ENCODE assay signal across 10 cellular contexts in the genomic region with DNA sequence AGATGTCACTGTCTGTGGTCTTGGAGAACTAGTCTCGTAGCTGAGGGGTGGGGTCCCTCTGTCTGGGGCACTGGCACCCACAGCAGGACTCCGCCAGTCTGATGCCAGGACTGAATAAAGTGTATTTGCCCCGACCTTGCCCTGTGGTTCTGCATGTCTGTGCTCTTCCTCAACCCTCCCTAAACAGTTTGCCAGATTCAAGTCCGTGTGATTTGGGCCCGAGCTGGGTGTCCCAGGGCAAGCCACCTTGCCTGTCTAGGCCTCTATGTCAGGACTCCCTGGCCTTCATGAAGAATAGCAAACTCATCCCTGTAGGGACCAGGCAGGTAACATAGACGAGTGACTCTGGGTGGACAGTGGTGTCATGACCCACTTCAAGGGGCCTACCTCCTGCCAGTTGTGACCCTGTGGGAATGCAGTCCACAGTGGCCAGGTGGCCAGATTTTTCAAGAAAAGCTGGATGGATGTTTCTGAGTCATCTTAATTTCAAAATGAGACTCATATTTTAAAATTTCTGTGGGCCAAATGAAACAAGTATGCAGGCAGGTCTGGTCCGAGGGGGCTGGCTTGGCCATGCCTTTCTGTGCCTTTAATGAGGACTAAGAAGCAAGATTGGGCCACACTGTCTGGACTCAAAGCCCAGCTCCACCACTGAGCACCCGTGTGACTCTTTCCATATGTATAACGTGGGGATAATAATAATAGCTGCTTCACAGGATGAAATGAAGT. TPM values are rescaled to one million over a fixed set of nuclear protein-coding genes. Genes with fewer than 3 reads are reported as not detected.
A peak's percentile ranks its signal among the peaks of the same experiment; 100 is the strongest.
DNase-seq lines count a peak whose midpoint lies in the region; ATAC-seq and TF ChIP-seq lines count a peak whose summit lies in the region.
"Had no signal": no experiment of that assay in that cellular context is flagged by ENCODE, and none has a peak within 500 bp of the region (broad histone marks: within the 10 kb centered on the region; RNA-seq: fewer than 3 reads in every experiment).

No MANE protein-coding gene starts in this region.

- H3K4me3 ChIP-seq in adrenal gland (peak overlapping the region in 1 of 4 donors; percentile 83), lung (no peak overlapping the region), gastrocnemius medialis (no peak overlapping the region)

- ATAC-seq in lung (ENCODE audit: insufficient read depth, low FRiP score) (no peak), gastrocnemius medialis (no peak), HG02623 (IDR thresholded peaks at IDR 0.05; ENCODE audit: unreplicated experiment) (no peak)

- H3K27ac ChIP-seq in 22Rv1, result peak overlapping the region; percentile 39
- peak overlapping the region in 4 of 5 donors; percentile 5 to 94 (median 70) for H3K27ac ChIP-seq in adrenal gland
- peak overlapping the region; percentile 5 to 12 for H3K27ac ChIP-seq in lung (ENCODE audit: low read depth in 1 of 2, low read length in 1 of 2)
- no peak overlapping the region for H3K27ac ChIP-seq in gastrocnemius medialis

- DNase-seq in G401 (ENCODE audit: low spot score) (peak; percentile 33), adrenal gland (peak in 4 of 7 donors; percentile 21 to 63 (median 46)), lung (ENCODE audit: low spot score) (no peak), gastrocnemius medialis (no peak), dedifferentiated amniotic fluid mesenchymal stem cell (ENCODE audit: extremely low spot score) (no peak), GF-D8 (lab: John Stamatoyannopoulos, UW) (no peak)
- DNase-seq: foreskin melanocyte, NCI-H524 treated with DMSO at 0.1 percent for 48 hours had no signal

- no peak for TF ChIP-seq POLR2A in adrenal gland (IDR thresholded peaks at IDR 0.05)
- TF ChIP-seq POLR2A in gastrocnemius medialis (IDR thresholded peaks at IDR 0.05), result no peak

- H3K9me3 ChIP-seq in adrenal gland (replicated peaks in 1 of 3), result no peaks in the 10 kb centered on the region
- H3K9me3 ChIP-seq in lung (ENCODE audit: control insufficient read depth in 2 of 2, insufficient read depth in 1 of 2, low read length in 1 of 2), result no peaks in the 10 kb centered on the region
- no peaks in the 10 kb centered on the region for H3K9me3 ChIP-seq in gastrocnemius medialis

- H3K36me3 ChIP-seq in adrenal gland (replicated peaks in 1 of 2) (no peaks in the 10 kb centered on the region), lung (ENCODE audit: control insufficient read depth in 2 of 2, insufficient read depth in 2 of 2, low read length in 2 of 2) (no peaks in the 10 kb centered on the region), gastrocnemius medialis (no peaks in the 10 kb centered on the region)

- peaks cover 20 to 34% of the 10 kb centered on the region in 2 donors for H3K4me1 ChIP-seq in adrenal gland (replicated peaks in 1 of 2)
- H3K4me1 ChIP-seq in lung (ENCODE audit: control insufficient read depth in 2 of 2, insufficient read depth in 2 of 2, low read length in 2 of 2), result peaks cover 0 to 6% of the 10 kb centered on the region in 2 donors
- peaks cover 5% of the 10 kb centered on the region in 2 donors for H3K4me1 ChIP-seq in gastrocnemius medialis

- TF ChIP-seq CTCF in 22Rv1 (IDR thresholded peaks at IDR 0.05) (no peak), adrenal gland (IDR thresholded peaks at IDR 0.05) (no peak), lung (IDR thresholded peaks at IDR 0.05; ENCODE audit: control extremely low read depth, extremely low read depth) (no peak), gastrocnemius medialis (IDR thresholded peaks at IDR 0.05 in 4 of 5, conservative IDR thresholded peaks at IDR 0.05 in 1 of 5) (no peak)

- in situ Hi-C loops in G401 (cut with HindIII; ENCODE audit: low sequenced_read_pairs) (no loop called here), gastrocnemius medialis (cut with MboI; ENCODE audit: low sequenced_read_pairs in 4 of 4) (no loop called here)

- H3K27me3 ChIP-seq in adrenal gland, result no peaks in the 10 kb centered on the region
- no peaks in the 10 kb centered on the region for H3K27me3 ChIP-seq in lung (ENCODE audit: control insufficient read depth, insufficient read depth)
- H3K27me3 ChIP-seq in gastrocnemius medialis, result peaks cover 0 to 7% (median 2%) of the 10 kb centered on the region in 3 donors

- intact Hi-C loops in adrenal gland (cut with DNase I) (no loop called here), gastrocnemius medialis (cut with DNase I; ENCODE audit: low total_unique reads) (loop anchor here (5.0 to 10.0 kb wide), 2 partner anchors 121 to 796 kb away; no protein-coding TSS in a partner anchor)

- WGBS in adrenal gland, 4 donors, result 37 to 63% (median 41%) methylated on average over 6 to 9 of the region's 9 CpGs
- 60 to 63% methylated on average over 9 of the region's 9 CpGs for WGBS in lung, 2 donors

RNA-seq across cellular contexts. Expression of gene SOX12, which starts 3.4 kb away (rescaled TPM):
- 9.6 and 12.4 TPM in 2 replicates for total RNA-seq in G401 (2014; rRNA removed; shearing (Covaris generic))
- 10 to 100 TPM in 6 of 8 donors, 1 to 10 TPM in 2; 8.8 to 38.8 (median 13.9) TPM for total RNA-seq in adrenal gland
- polyA plus RNA-seq in adrenal gland, result 10 to 100 TPM in 1 of 3 donors, 1 to 10 TPM in 2; 2.0 to 12.8 (median 5.4) TPM
- total RNA-seq in lung, result 10 to 100 TPM in 1 of 2 donors, 1 to 10 TPM in 1; 6.8 to 15.9 TPM
- polyA plus RNA-seq in lung, result 1 to 10 TPM; 2.7 to 4.1 TPM
- total RNA-seq in gastrocnemius medialis, result 1 to 10 TPM in 1 of 4 donors, under 1 TPM in 3; 0.15 to 1.4 (median 0.65) TPM

RNA-seq across cellular contexts. Expression of gene NRSN2, which starts 18.2 kb away (rescaled TPM):
- 65.9 and 70.0 TPM in 2 replicates for total RNA-seq in G401 (2014; rRNA removed; shearing (Covaris generic))
- 100 to 1,000 TPM in 2 of 8 donors, 10 to 100 TPM in 6; 45.5 to 146 (median 82.1) TPM for total RNA-seq in adrenal gland
- 100 to 1,000 TPM in 2 of 3 donors, 10 to 100 TPM in 1; 70.0 to 263 (median 249) TPM for polyA plus RNA-seq in adrenal gland
- total RNA-seq in lung, result 10 to 100 TPM; 15.3 to 43.7 TPM
- polyA plus RNA-seq in lung, result 10 to 100 TPM; 22.5 to 34.7 TPM
- total RNA-seq in gastrocnemius medialis, result 1 to 10 TPM; 1.3 to 4.7 (median 2.2) TPM

RNA-seq across cellular contexts. Expression of gene ZCCHC3, which starts 31.4 kb away (rescaled TPM):
- 74.3 and 75.1 TPM in 2 replicates for total RNA-seq in G401 (2014; rRNA removed; shearing (Covaris generic))
- total RNA-seq in adrenal gland (10 to 100 TPM; 14.5 to 21.8 (median 17.3) TPM), lung (10 to 100 TPM; 15.3 to 27.8 TPM), gastrocnemius medialis (1 to 10 TPM; 6.7 to 9.4 (median 7.9) TPM)
- polyA plus RNA-seq in adrenal gland (10 to 100 TPM; 11.1 to 11.5 (median 11.5) TPM), lung (10 to 100 TPM; 10.4 to 12.0 TPM)

RNA-seq across cellular contexts. Expression of gene C20orf96, which starts 38.2 kb away (rescaled TPM):
- 1.0 and 4.5 TPM in 2 replicates for total RNA-seq in G401 (2014; rRNA removed; shearing (Covaris generic))
- total RNA-seq in adrenal gland (10 to 100 TPM in 1 of 8 donors, 1 to 10 TPM in 7; 2.7 to 20.2 (median 6.3) TPM), lung (10 to 100 TPM; 14.4 to 22.4 TPM), gastrocnemius medialis (1 to 10 TPM in 1 of 4 donors, under 1 TPM in 2, not detected in 1; 0.19 to 1.5 (median 0.58) TPM)
- polyA plus RNA-seq in adrenal gland (10 to 100 TPM in 1 of 3 donors, 1 to 10 TPM in 2; 5.3 to 13.7 (median 7.6) TPM), lung (1 to 10 TPM; 5.2 to 6.6 TPM)

RNA-seq across cellular contexts. Expression of gene TRIB3, which starts 51.8 kb away (rescaled TPM):
- total RNA-seq in G401 (2014; rRNA removed; shearing (Covaris generic)), result 12.9 and 15.6 TPM in 2 replicates
- total RNA-seq in adrenal gland, result 10 to 100 TPM in 4 of 8 donors, 1 to 10 TPM in 4; 6.4 to 39.7 (median 11.0) TPM
- polyA plus RNA-seq in adrenal gland, result 10 to 100 TPM in 1 of 3 donors, 1 to 10 TPM in 2; 4.3 to 10.8 (median 5.3) TPM
- 10 to 100 TPM in 1 of 2 donors, 1 to 10 TPM in 1; 7.6 to 39.4 TPM for total RNA-seq in lung
- 10 to 100 TPM; 29.9 to 36.5 TPM for polyA plus RNA-seq in lung
- 1 to 10 TPM in 2 of 4 donors, under 1 TPM in 1, not detected in 1; 0.58 to 3.0 (median 2.4) TPM for total RNA-seq in gastrocnemius medialis

Comparison
In these comparisons a context has a peak if more than half of its experiments do, and no peak if none do; other contexts are left out.
1. H3K27ac ChIP-seq: peak in 22Rv1 (single experiment), adrenal gland (4 of 5) and lung (2 of 2); none in gastrocnemius medialis (0 of 4).
2. DNase-seq: peak in G401 (single experiment) and adrenal gland (4 of 7); none in lung (single experiment), gastrocnemius medialis (0 of 2), dedifferentiated amniotic fluid mesenchymal stem cell (single experiment) and GF-D8 (single experiment).